ENCODE assay signal across 9 cellular contexts in the genomic region with DNA sequence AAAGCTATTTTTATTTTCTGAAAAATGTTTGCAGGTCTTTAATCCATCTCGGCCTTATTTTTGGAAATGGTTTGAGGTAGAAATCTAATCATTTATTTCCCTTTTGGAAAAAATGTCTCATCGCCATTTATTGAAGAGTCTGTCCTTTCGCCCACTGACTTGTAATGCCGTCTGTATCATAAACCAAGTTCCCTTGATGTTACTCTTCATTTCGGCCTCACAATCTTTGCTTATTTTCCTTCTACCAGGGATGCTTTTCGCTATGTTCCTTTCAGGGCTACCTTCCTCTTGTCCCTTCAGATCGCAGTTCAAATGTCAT. TPM values are rescaled to one million over a fixed set of nuclear protein-coding genes. Genes with fewer than 3 reads are reported as not detected.
DNase-seq lines count a peak whose midpoint lies in the region; ATAC-seq and TF ChIP-seq lines count a peak whose summit lies in the region.
"Had no signal": no experiment of that assay in that cellular context is flagged by ENCODE, and none has a peak within 500 bp of the region (broad histone marks: within the 10 kb centered on the region; RNA-seq: fewer than 3 reads in every experiment).

No MANE protein-coding gene starts in this region.

- no peak overlapping the region for H2BK5ac ChIP-seq in mesendoderm (ENCODE audit: low read length)

- H3K79me1 ChIP-seq in mesendoderm (ENCODE audit: low read length), result peaks cover 5% of the 10 kb centered on the region

- WGBS in mesendoderm (ENCODE audit: extremely low coverage, insufficient coverage, low lambda C conversion rate), result no CpG with 5 or more reads among the region's 7 CpGs
- WGBS in urinary bladder, result 28% methylated on average over 7 of the region's 7 CpGs

- H3K9ac ChIP-seq in mesendoderm (ENCODE audit: low read length), result peak overlapping the region; percentile 72

- H3K18ac ChIP-seq in mesendoderm (ENCODE audit: low read length), result no peak overlapping the region

- H3K27ac Mint-ChIP-seq in activated naive CD8-positive, alpha-beta T cell, result peak overlapping the region; percentile 99
- no peak overlapping the region for H3K27ac Mint-ChIP-seq in activated naive CD8-positive, alpha-beta T cell treated with anti-CD3 and anti-CD28 coated beads for 36 hours
- H3K27ac Mint-ChIP-seq in activated CD4-positive, alpha-beta memory T cell treated with anti-CD3 and anti-CD28 coated beads, Interleukin-2, amount 10 ng/mL, durations not matched to agents 7 days and 5 days, result no peak overlapping the region
- H3K27ac Mint-ChIP-seq in natural killer cell, result no peak overlapping the region

- H2BK120ac ChIP-seq in mesendoderm (ENCODE audit: low read depth, low read length), result no peak overlapping the region

- TF ChIP-seq CTCF in natural killer cell (IDR thresholded peaks at IDR 0.05), result no peak

- peak overlapping the region; percentile 98 for H3K27ac ChIP-seq in caudate nucleus (ENCODE audit: low read depth, low read length)
- H3K27ac ChIP-seq in mesendoderm (ENCODE audit: low read depth, low read length), result no peak overlapping the region
- peak overlapping the region; percentile 92 for H3K27ac ChIP-seq in urinary bladder (ENCODE audit: low read depth)

- H3K9me3 Mint-ChIP-seq in activated naive CD8-positive, alpha-beta T cell (ENCODE audit: low read depth), result no peaks in the 10 kb centered on the region
- no peaks in the 10 kb centered on the region for H3K9me3 Mint-ChIP-seq in activated naive CD8-positive, alpha-beta T cell treated with anti-CD3 and anti-CD28 coated beads for 36 hours
- no peaks in the 10 kb centered on the region for H3K9me3 Mint-ChIP-seq in activated CD4-positive, alpha-beta memory T cell treated with anti-CD3 and anti-CD28 coated beads, Interleukin-2, amount 10 ng/mL, durations not matched to agents 7 days and 5 days
- no peaks in the 10 kb centered on the region for H3K9me3 Mint-ChIP-seq in natural killer cell
- H3K9me3 Mint-ChIP-seq: IgD-negative memory B cell had no signal

- POLR2A ChIA-PET in activated CD4-positive, alpha-beta memory T cell treated with anti-CD3 and anti-CD28 coated beads, Interleukin-2, amount 10 ng/mL, durations not matched to agents 7 days and 5 days (lab: Charles Lee), result interaction anchor here (1.1 to 3.7 kb wide), 7 partner anchors 10 to 224 kb away, joined by 3 to 15 read pairs (median 5); a partner anchor contains a TSS

- H3K36me3 Mint-ChIP-seq in activated naive CD8-positive, alpha-beta T cell, result no peaks in the 10 kb centered on the region
- no peaks in the 10 kb centered on the region for H3K36me3 Mint-ChIP-seq in activated naive CD8-positive, alpha-beta T cell treated with anti-CD3 and anti-CD28 coated beads for 36 hours
- H3K36me3 Mint-ChIP-seq in activated CD4-positive, alpha-beta memory T cell treated with anti-CD3 and anti-CD28 coated beads, Interleukin-2, amount 10 ng/mL, durations not matched to agents 7 days and 5 days (ENCODE audit: low read depth), result peaks cover 14% of the 10 kb centered on the region
- no peaks in the 10 kb centered on the region for H3K36me3 Mint-ChIP-seq in natural killer cell
- H3K36me3 Mint-ChIP-seq: IgD-negative memory B cell had no signal

- H4K8ac ChIP-seq in mesendoderm (ENCODE audit: low read depth, low read length), result peak overlapping the region; percentile 99

- peaks cover 6% of the 10 kb centered on the region for H3K4me1 Mint-ChIP-seq in activated naive CD8-positive, alpha-beta T cell (ENCODE audit: low read depth)
- H3K4me1 Mint-ChIP-seq in activated naive CD8-positive, alpha-beta T cell treated with anti-CD3 and anti-CD28 coated beads for 36 hours, result peaks cover 12% of the 10 kb centered on the region
- peaks cover 5% of the 10 kb centered on the region for H3K4me1 Mint-ChIP-seq in activated CD4-positive, alpha-beta memory T cell treated with anti-CD3 and anti-CD28 coated beads, Interleukin-2, amount 10 ng/mL, durations not matched to agents 7 days and 5 days
- H3K4me1 Mint-ChIP-seq in natural killer cell, result peaks cover 7 to 13% of the 10 kb centered on the region in 2 donors

- H2AK5ac ChIP-seq in mesendoderm (ENCODE audit: low read length), result no peak overlapping the region

- H3K4me1 ChIP-seq in mesendoderm (ENCODE audit: control insufficient read depth, low read depth, low read length) (peaks cover 5% of the 10 kb centered on the region), urinary bladder (ENCODE audit: insufficient read depth) (peaks cover 5% of the 10 kb centered on the region)

- H3K23ac ChIP-seq in mesendoderm (ENCODE audit: low read length), result no peak overlapping the region

- DNase-seq in activated naive CD8-positive, alpha-beta T cell treated with anti-CD3 and anti-CD28 coated beads for 36 hours, result no peak
- DNase-seq in caudate nucleus (lab: John Stamatoyannopoulos, UW), result no peak
- DNase-seq in mesendoderm, result no peak
- no peak for DNase-seq in activated CD4-positive, alpha-beta memory T cell treated with anti-CD3 and anti-CD28 coated beads, Interleukin-2, amount 10 ng/mL, durations not matched to agents 7 days and 5 days
- no peak for DNase-seq in DMS 273 (lab: John Stamatoyannopoulos, UW; ENCODE audit: unreplicated experiment)
- no peak for DNase-seq in natural killer cell

- no peak overlapping the region for H3K4ac ChIP-seq in mesendoderm (ENCODE audit: low read depth, low read length)

- CTCF ChIA-PET in activated CD4-positive, alpha-beta memory T cell treated with anti-CD3 and anti-CD28 coated beads, Interleukin-2, amount 10 ng/mL, durations not matched to agents 7 days and 5 days (lab: Charles Lee), result interaction anchor here (0.9 to 3.0 kb wide), 4 partner anchors 81 to 178 kb away, joined by 3 to 11 read pairs (median 4); no protein-coding TSS in a partner anchor

- no peak overlapping the region for H3K4me3 Mint-ChIP-seq in activated naive CD8-positive, alpha-beta T cell
- no peak overlapping the region for H3K4me3 Mint-ChIP-seq in activated naive CD8-positive, alpha-beta T cell treated with anti-CD3 and anti-CD28 coated beads for 36 hours
- H3K4me3 Mint-ChIP-seq in activated CD4-positive, alpha-beta memory T cell treated with anti-CD3 and anti-CD28 coated beads, Interleukin-2, amount 10 ng/mL, durations not matched to agents 7 days and 5 days, result no peak overlapping the region
- no peak overlapping the region for H3K4me3 Mint-ChIP-seq in natural killer cell

- peak overlapping the region; percentile 96 for H3K4me2 ChIP-seq in mesendoderm (ENCODE audit: low read length)

- no peak overlapping the region for H2BK15ac ChIP-seq in mesendoderm (replicated peaks; ENCODE audit: low read depth)

- ATAC-seq in natural killer cell, result no peak

- H3K56ac ChIP-seq in mesendoderm (ENCODE audit: low read length), result peak overlapping the region; percentile 94

- H3K36me3 ChIP-seq in mesendoderm (ENCODE audit: control insufficient read depth, insufficient read depth, low read length) (no peaks in the 10 kb centered on the region), urinary bladder (ENCODE audit: insufficient read depth) (no peaks in the 10 kb centered on the region)

- peaks cover 41% of the 10 kb centered on the region for H3K79me2 ChIP-seq in mesendoderm (ENCODE audit: control insufficient read depth, insufficient read depth, low read length)

- no peak overlapping the region for H4K5ac ChIP-seq in mesendoderm (ENCODE audit: low read length)

- intact Hi-C loops in natural killer cell (cut with micrococcal nuclease), result loop anchor here (1.0 to 5.0 kb wide), 2 partner anchors 97 to 225 kb away; a partner anchor contains a TSS

- H3K4me3 ChIP-seq in mesendoderm (ENCODE audit: low read length) (peak overlapping the region; percentile 7), urinary bladder (ENCODE audit: low read depth, low read length) (peak overlapping the region; percentile 88)

- H3K27me3 ChIP-seq in mesendoderm (ENCODE audit: insufficient read depth, low read length, poor library complexity), result no peaks in the 10 kb centered on the region

- H3K27me3 Mint-ChIP-seq in activated naive CD8-positive, alpha-beta T cell, result no peaks in the 10 kb centered on the region
- H3K27me3 Mint-ChIP-seq in activated naive CD8-positive, alpha-beta T cell treated with anti-CD3 and anti-CD28 coated beads for 36 hours, result no peaks in the 10 kb centered on the region
- H3K27me3 Mint-ChIP-seq in activated CD4-positive, alpha-beta memory T cell treated with anti-CD3 and anti-CD28 coated beads, Interleukin-2, amount 10 ng/mL, durations not matched to agents 7 days and 5 days, result no peaks in the 10 kb centered on the region
- no peaks in the 10 kb centered on the region for H3K27me3 Mint-ChIP-seq in natural killer cell (ENCODE audit: low read depth in 2 of 2)
- H3K27me3 Mint-ChIP-seq: IgD-negative memory B cell had no signal

RNA-seq across cellular contexts. Expression of a gene that starts 0.4 kb away (rescaled TPM):
- 10 to 100 TPM; 13.6 to 13.7 TPM for total RNA-seq in activated naive CD8-positive, alpha-beta T cell treated with anti-CD3 and anti-CD28 coated beads for 36 hours
- polyA plus RNA-seq in mesendoderm (2013, experiment 1 of 2), result 7.8 TPM
- polyA plus RNA-seq in mesendoderm (2013, experiment 2 of 2), result 7.9 TPM
- total RNA-seq in urinary bladder, result 67.7 TPM
- 9.2 TPM for polyA plus RNA-seq in urinary bladder
- total RNA-seq in activated CD4-positive, alpha-beta memory T cell treated with anti-CD3 and anti-CD28 coated beads, Interleukin-2, amount 10 ng/mL, durations not matched to agents 7 days and 5 days, result 10 to 100 TPM; 23.8 to 24.6 TPM
- 10 to 100 TPM; 25.6 to 29.7 (median 26.7) TPM for total RNA-seq in natural killer cell
